ENCODE assay signal across 1 cellular context in genomic region chr19:35790981-35791813, GRCh38.
TF ChIP-seq lines count a peak whose summit lies in the region.

No MANE protein-coding gene starts in this region.

TF ChIP-seq in H1, 55 proteins besides CTCF, POLR2A, EP300 and RAD21:
- TF ChIP-seq BRCA1 (IDR thresholded peaks at IDR 0.05; ENCODE audit: low read depth, low read length), result no peak
- TF ChIP-seq FOSL1 (IDR thresholded peaks at IDR 0.05; ENCODE audit: insufficient read depth, low read depth, low read length), result no peak
TF ChIP-seq in H1: peak in this region for 0.
